In the genomic region with DNA sequence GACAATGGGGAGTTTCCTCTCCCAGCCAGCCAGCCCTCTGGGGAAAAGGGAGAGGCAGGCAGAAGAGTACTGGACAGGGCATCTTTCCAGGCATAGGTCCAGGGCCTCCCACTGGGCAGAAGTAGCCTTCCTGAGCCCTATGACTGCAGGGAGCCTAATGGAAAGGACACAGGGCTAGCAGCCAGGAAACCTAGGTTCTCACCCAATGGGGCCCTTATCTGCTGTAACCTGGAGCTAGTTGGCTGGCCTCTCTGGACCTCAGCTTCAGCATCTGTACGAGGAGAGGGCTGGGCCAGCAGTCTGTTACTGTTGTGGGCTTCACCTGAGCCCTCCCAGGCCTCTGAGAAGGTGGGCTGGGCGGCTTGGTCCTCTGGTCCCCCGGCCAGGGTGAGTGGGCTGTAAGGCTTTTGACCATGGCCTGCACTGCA, we compare ENCODE assay signal across 17 cellular contexts. TPM values are rescaled to one million over a fixed set of nuclear protein-coding genes. Genes with fewer than 3 reads are reported as not detected.
"Had no signal": no experiment of that assay in that cellular context is flagged by ENCODE, and none has a peak within 500 bp of the region (broad histone marks: within the 10 kb centered on the region; RNA-seq: fewer than 3 reads in every experiment).

No MANE protein-coding gene starts in this region.

- ATAC-seq: activated T-cell treated with anti-CD3 and anti-CD28 coated beads, Interleukin-2, amount 50 U/mL, for 72 hours; natural killer cell treated with Interleukin-12 subunit alpha and Interleukin-12 subunit beta and Interleukin-15 and Interleukin-18, amount 100 ng/mL, for 72 hours; stimulated activated naive CD8-positive, alpha-beta T cell treated with anti-CD3 and anti-CD28 coated beads, Interleukin-15, amount 100 ng/mL, for 72 hours had no signal

- H3K27me3 ChIP-seq: thyroid gland, uterus had no signal

- H3K27ac ChIP-seq: thyroid gland, uterus had no signal

- DNase-seq: activated CD4-positive, alpha-beta memory T cell treated with anti-CD3 and anti-CD28 coated beads, Interleukin-2, amount 10 ng/mL, durations not matched to agents 7 days and 5 days; activated CD4-positive, alpha-beta T cell treated with anti-CD3 and anti-CD28 coated beads for 1 hour; activated gamma-delta T cell treated with Interleukin-2 at 50 U/mL for 16 hours; activated T-cell treated with anti-CD3 and anti-CD28 coated beads, Interleukin-2, amount 50 U/mL, for 72 hours; effector memory CD4-positive, alpha-beta T cell; stimulated activated CD4-positive, alpha-beta T cell treated with anti-CD3 and anti-CD28 coated beads, Interleukin-15, amount 100 ng/mL, for 24 hours; stimulated activated CD4-positive, alpha-beta T cell treated with anti-CD3 and anti-CD28 coated beads, Interleukin-4, amount 100 ng/mL, for 24 hours; stimulated activated naive CD8-positive, alpha-beta T cell treated with anti-CD3 and anti-CD28 coated beads, Interleukin-15, amount 100 ng/mL, for 72 hours; T-helper 9 cell; uterus had no signal

- H3K4me3 ChIP-seq: thyroid gland, uterus had no signal

- H3K9me3 ChIP-seq: thyroid gland, uterus had no signal

- H3K36me3 ChIP-seq: thyroid gland, uterus had no signal

RNA-seq across cellular contexts. Expression of a gene that starts 22.4 kb away (rescaled TPM):
- total RNA-seq: epithelial cell of proximal tubule; glomerular endothelial cell; natural killer cell treated with Interleukin-12 subunit alpha and Interleukin-12 subunit beta and Interleukin-15 and Interleukin-18, amount 100 ng/mL, for 72 hours; pulmonary artery endothelial cell had no signal

RNA-seq across cellular contexts. Expression of a gene that starts 36.3 kb away (rescaled TPM):
- total RNA-seq: activated CD4-positive, alpha-beta memory T cell treated with anti-CD3 and anti-CD28 coated beads, Interleukin-2, amount 10 ng/mL, durations not matched to agents 7 days and 5 days; activated T-cell treated with anti-CD3 and anti-CD28 coated beads, Interleukin-2, amount 50 U/mL, for 72 hours; astrocyte; epithelial cell of proximal tubule; glomerular endothelial cell; mucosa of gallbladder; natural killer cell treated with Interleukin-12 subunit alpha and Interleukin-12 subunit beta and Interleukin-15 and Interleukin-18, amount 100 ng/mL, for 72 hours; pulmonary artery endothelial cell; uterus had no signal
